28 cellular contexts compared by ENCODE assay signal in genomic region chr3:66904336-66904735, GRCh38.
"Had no signal": no experiment of that assay in that cellular context is flagged by ENCODE, and none has a peak within 500 bp of the region (broad histone marks: within the 10 kb centered on the region; RNA-seq: fewer than 3 reads in every experiment).

No MANE protein-coding gene starts in this region.

- H3K4me1 ChIP-seq: ascending aorta, esophagus squamous epithelium, gastroesophageal sphincter had no signal

- H3K27me3 Mint-ChIP-seq: activated CD8-positive, alpha-beta memory T cell treated with anti-CD3 and anti-CD28 coated beads, Interleukin-2, amount 10 ng/mL, durations not matched to agents 7 days and 5 days; activated naive CD4-positive, alpha-beta T cell treated with anti-CD3 and anti-CD28 coated beads, Interleukin-2, amount 10 ng/mL, durations not matched to agents 7 days and 5 days; activated naive CD8-positive, alpha-beta T cell treated with anti-CD3 and anti-CD28 coated beads, Interleukin-2, amount 10 ng/mL, durations not matched to agents 7 days and 5 days had no signal

- DNase-seq: activated CD4-positive, alpha-beta memory T cell treated with anti-CD3 and anti-CD28 coated beads for 36 hours; activated CD4-positive, alpha-beta T cell treated with anti-CD3 and anti-CD28 coated beads for 36 hours; activated CD4-positive, alpha-beta T cell treated with anti-CD3 and anti-CD28 coated beads, Interleukin-2, amount 10 ng/mL, durations not matched to agents 24 days and 14 days; activated CD4-positive, CD25-positive, alpha-beta regulatory T cell; activated CD4-positive, CD25-positive, alpha-beta regulatory T cell treated with anti-CD3 and anti-CD28 coated beads, Interleukin-2, amount 50 U/mL, for 72 hours; activated CD8-positive, alpha-beta memory T cell treated with anti-CD3 and anti-CD28 coated beads, Interleukin-2, amount 10 ng/mL, durations not matched to agents 7 days and 5 days; activated CD8-positive, alpha-beta memory T cell treated with anti-CD3 and anti-CD28 coated beads, Interleukin-2, amount 50 U/mL, for 4 hours; activated CD8-positive, alpha-beta T cell treated with anti-CD3 and anti-CD28 coated beads, Interleukin-2, amount 10 ng/mL, durations not matched to agents 7 days and 5 days; activated gamma-delta T cell; activated naive CD4-positive, alpha-beta T cell; activated naive CD4-positive, alpha-beta T cell treated with anti-CD3 and anti-CD28 coated beads, Interleukin-2, amount 10 ng/mL, durations not matched to agents 7 days and 5 days; activated naive CD8-positive, alpha-beta T cell treated with anti-CD3 and anti-CD28 coated beads, Interleukin-2, amount 10 ng/mL, durations not matched to agents 7 days and 5 days; activated T-cell treated with anti-CD3 and anti-CD28 coated beads, Interleukin-2, amount 50 U/mL, for 1 hour; activated T-cell treated with anti-CD3 and anti-CD28 coated beads, Interleukin-2, amount 50 U/mL, for 48 hours; caudate nucleus; cortex of kidney; dermis blood vessel endothelial cell; effector CD4-positive, alpha-beta T cell; effector memory CD8-positive, alpha-beta T cell; esophagus squamous epithelium; foreskin melanocyte; heart right ventricle; T-helper 2 cell had no signal

- H3K4me1 Mint-ChIP-seq: activated CD4-positive, alpha-beta T cell treated with anti-CD3 and anti-CD28 coated beads for 36 hours; activated CD4-positive, alpha-beta T cell treated with anti-CD3 and anti-CD28 coated beads, Interleukin-2, amount 10 ng/mL, durations not matched to agents 24 days and 14 days; activated CD8-positive, alpha-beta memory T cell treated with anti-CD3 and anti-CD28 coated beads, Interleukin-2, amount 10 ng/mL, durations not matched to agents 7 days and 5 days; activated naive CD4-positive, alpha-beta T cell treated with anti-CD3 and anti-CD28 coated beads, Interleukin-2, amount 10 ng/mL, durations not matched to agents 7 days and 5 days; activated naive CD8-positive, alpha-beta T cell treated with anti-CD3 and anti-CD28 coated beads, Interleukin-2, amount 10 ng/mL, durations not matched to agents 7 days and 5 days had no signal

- H3K27ac Mint-ChIP-seq: activated CD4-positive, alpha-beta memory T cell treated with anti-CD3 and anti-CD28 coated beads for 36 hours; activated CD4-positive, alpha-beta T cell treated with anti-CD3 and anti-CD28 coated beads for 36 hours; activated CD4-positive, alpha-beta T cell treated with anti-CD3 and anti-CD28 coated beads, Interleukin-2, amount 10 ng/mL, durations not matched to agents 24 days and 14 days; activated CD8-positive, alpha-beta memory T cell treated with anti-CD3 and anti-CD28 coated beads, Interleukin-2, amount 10 ng/mL, durations not matched to agents 7 days and 5 days; activated CD8-positive, alpha-beta T cell treated with anti-CD3 and anti-CD28 coated beads, Interleukin-2, amount 10 ng/mL, durations not matched to agents 7 days and 5 days; activated naive CD4-positive, alpha-beta T cell treated with anti-CD3 and anti-CD28 coated beads, Interleukin-2, amount 10 ng/mL, durations not matched to agents 7 days and 5 days; activated naive CD4-positive, alpha-beta T cell treated with anti-CD3 and anti-CD28 coated beads, Interleukin-2, amount 50 U/mL, for 72 hours; activated naive CD8-positive, alpha-beta T cell treated with anti-CD3 and anti-CD28 coated beads, Interleukin-2, amount 10 ng/mL, durations not matched to agents 7 days and 5 days; activated T-helper 1 cell treated with anti-CD3 and anti-CD28 coated beads, Interleukin-12 subunit alpha, Interleukin-12 subunit beta, Interleukin-2, Interleukin-4 antibody, amounts not matched to agents 30 ng/mL and 10 ng/mL and 1 ng/mL, durations not matched to agents 14 hours and 24 hours and 36 hours; effector memory CD8-positive, alpha-beta T cell had no signal

- H3K4me3 ChIP-seq: ascending aorta, esophagus squamous epithelium, gastroesophageal sphincter, heart right ventricle had no signal

- H3K36me3 ChIP-seq: ascending aorta, esophagus squamous epithelium, gastroesophageal sphincter, heart right ventricle had no signal

- H3K4me3 Mint-ChIP-seq: activated CD4-positive, alpha-beta memory T cell treated with anti-CD3 and anti-CD28 coated beads for 36 hours; activated CD4-positive, alpha-beta T cell treated with anti-CD3 and anti-CD28 coated beads for 36 hours; activated CD4-positive, alpha-beta T cell treated with anti-CD3 and anti-CD28 coated beads, Interleukin-2, amount 10 ng/mL, durations not matched to agents 24 days and 14 days; activated CD8-positive, alpha-beta memory T cell treated with anti-CD3 and anti-CD28 coated beads, Interleukin-2, amount 10 ng/mL, durations not matched to agents 7 days and 5 days; activated CD8-positive, alpha-beta T cell treated with anti-CD3 and anti-CD28 coated beads, Interleukin-2, amount 10 ng/mL, durations not matched to agents 7 days and 5 days; activated naive CD4-positive, alpha-beta T cell treated with anti-CD3 and anti-CD28 coated beads, Interleukin-2, amount 10 ng/mL, durations not matched to agents 7 days and 5 days; activated naive CD8-positive, alpha-beta T cell treated with anti-CD3 and anti-CD28 coated beads, Interleukin-2, amount 10 ng/mL, durations not matched to agents 7 days and 5 days; activated T-helper 1 cell treated with anti-CD3 and anti-CD28 coated beads, Interleukin-12 subunit alpha, Interleukin-12 subunit beta, Interleukin-2, Interleukin-4 antibody, amounts not matched to agents 30 ng/mL and 10 ng/mL and 1 ng/mL, durations not matched to agents 14 hours and 24 hours and 36 hours; effector memory CD8-positive, alpha-beta T cell had no signal

- H3K27ac ChIP-seq: ascending aorta, epithelial cell of prostate, esophagus squamous epithelium, gastroesophageal sphincter, heart right ventricle had no signal

- H3K36me3 Mint-ChIP-seq: activated CD4-positive, alpha-beta memory T cell treated with anti-CD3 and anti-CD28 coated beads for 36 hours; activated CD8-positive, alpha-beta memory T cell treated with anti-CD3 and anti-CD28 coated beads, Interleukin-2, amount 10 ng/mL, durations not matched to agents 7 days and 5 days; activated naive CD4-positive, alpha-beta T cell treated with anti-CD3 and anti-CD28 coated beads, Interleukin-2, amount 10 ng/mL, durations not matched to agents 7 days and 5 days; activated naive CD8-positive, alpha-beta T cell treated with anti-CD3 and anti-CD28 coated beads, Interleukin-2, amount 10 ng/mL, durations not matched to agents 7 days and 5 days had no signal

- H3K27me3 ChIP-seq: ascending aorta had no signal
